Comparison of ENCODE assay signal across 18 cellular contexts in genomic region chr2:231308631-231309414, GRCh38.
DNase-seq lines count a peak whose midpoint lies in the region; ATAC-seq, FAIRE-seq and TF ChIP-seq lines count a peak whose summit lies in the region.
"Had no signal": no experiment of that assay in that cellular context is flagged by ENCODE, and none has a peak within 500 bp of the region (broad histone marks: within the 10 kb centered on the region; RNA-seq: fewer than 3 reads in every experiment).

No MANE protein-coding gene starts in this region.

- WGBS in K562 (ENCODE audit: insufficient coverage, low coverage, missing lambda C conversion rate) = 9% methylated on average over 16 of the region's 16 CpGs

- in situ Hi-C loops in ACHN (cut with HindIII; ENCODE audit: low pct_ligation_motif_present, low pct_unique_long_range_greater_than_20kb, low sequenced_read_pairs) (no loop called here), K562 (cut with MboI) (no loop called here)

- no peak for TF ChIP-seq CTCF in K562 (IDR thresholded peaks at IDR 0.05 in 2 of 3, conservative IDR thresholded peaks at IDR 0.05 in 1 of 3; ENCODE audit: insufficient read depth in 2 of 3, low read depth in 1 of 3, low read length in 3 of 3)

- H3K4me1 ChIP-seq in K562 (replicated peaks in 1 of 2; ENCODE audit: control insufficient read depth in 2 of 2, insufficient read depth in 2 of 2, low read length in 2 of 2) = no peaks in the 10 kb centered on the region
- H3K4me1 ChIP-seq: BLaER1, left ventricle myocardium inferior had no signal

- no peak overlapping the region for H3K4me2 ChIP-seq in K562 (ENCODE audit: insufficient read depth, low read length)
- H3K4me2 ChIP-seq: BLaER1, KMS-11 had no signal

- H3K27ac ChIP-seq in K562 (ENCODE audit: extremely low read depth, low read depth, low read length) = no peak overlapping the region
- H3K27ac ChIP-seq: BLaER1, KMS-11, left ventricle myocardium inferior, ovary had no signal

- no peak overlapping the region for H2AFZ ChIP-seq in K562 (ENCODE audit: low read depth, low read length)

- no peak overlapping the region for H3K4me3 ChIP-seq in K562
- H3K4me3 ChIP-seq: BLaER1, left ventricle myocardium inferior, ovary had no signal

- H3K9ac ChIP-seq in K562 (ENCODE audit: insufficient read depth in 1 of 2, low read depth in 2 of 2, low read length in 2 of 2) = no peak overlapping the region
- H3K9ac ChIP-seq: BLaER1, KMS-11 had no signal

- ATAC-seq in K562 (no peak), sciatic nerve (no peak)
- ATAC-seq: stimulated activated effector memory CD8-positive, alpha-beta T cell treated with anti-CD3 and anti-CD28 coated beads, Interleukin-12 subunit alpha, Interleukin-12 subunit beta, amount 100 ng/mL, for 72 hours had no signal

- H4K20me1 ChIP-seq in K562 (replicated peaks; ENCODE audit: control insufficient read depth, insufficient read depth, low read length) = no peaks in the 10 kb centered on the region
- H4K20me1 ChIP-seq: BLaER1 had no signal

- no peak for TF ChIP-seq EP300 in K562 (IDR thresholded peaks at IDR 0.05; ENCODE audit: low read length)

- no peak for FAIRE-seq in K562 (lab: Jason Lieb, UNC)
- FAIRE-seq: frontal cortex had no signal

- DNase-seq in ACHN (peak; percentile 85), HT-29 (ENCODE audit: low spot score) (peak; percentile 45), K562 (ENCODE audit: extremely low read depth in 1 of 4, low spot score in 3 of 4) (no peak), kidney glomerular epithelial cell (lab: John Stamatoyannopoulos, UW) (peak; percentile 71), activated gamma-delta T cell treated with Interleukin-2 at 50 U/mL for 16 hours (no peak), germinal center (ENCODE audit: low spot score) (no peak), sciatic nerve (ENCODE audit: low spot score) (no peak)
- DNase-seq in stimulated activated CD4-positive, alpha-beta T cell treated with anti-CD3 and anti-CD28 coated beads, Interleukin-4, amount 100 ng/mL, for 1 hour = no peak
- DNase-seq: GDM1; left ventricle myocardium inferior; NCI-H2171; Right ventricle myocardium superior; stimulated activated CD4-positive, alpha-beta T cell treated with anti-CD3 and anti-CD28 coated beads, Interleukin-1b, Interleukin-23, amount 100 ng/mL, for 48 hours had no signal

- TF ChIP-seq RAD21 in K562 (CRISPR knock-in tag; conservative IDR thresholded peaks at IDR 0.05 in 1 of 2, IDR thresholded peaks at IDR 0.05 in 1 of 2) = no peak

- no peaks in the 10 kb centered on the region for H3K9me3 ChIP-seq in K562 (replicated peaks; ENCODE audit: control insufficient read depth, insufficient read depth, low read depth, low read length)
- H3K9me3 ChIP-seq: BLaER1, left ventricle myocardium inferior, ovary had no signal

- H3K9me1 ChIP-seq in K562 (ENCODE audit: control insufficient read depth, insufficient read depth, low read length) = no peaks in the 10 kb centered on the region

- no peaks in the 10 kb centered on the region for H3K79me2 ChIP-seq in K562 (ENCODE audit: control insufficient read depth, insufficient read depth, low read length)

- no peaks in the 10 kb centered on the region for H3K36me3 ChIP-seq in K562 (ENCODE audit: control insufficient read depth, insufficient read depth, low read length)
- H3K36me3 ChIP-seq: BLaER1, left ventricle myocardium inferior, ovary had no signal

- H3K27me3 ChIP-seq in K562 (ENCODE audit: control insufficient read depth in 2 of 2, insufficient read depth in 2 of 2, low read length in 2 of 2) = peaks cover 9 to 27% of the 10 kb centered on the region in 2 experiments; a peak in 3 of 5 replicates
- H3K27me3 ChIP-seq: BLaER1, ovary had no signal

- TF ChIP-seq POLR2A in K562 (conservative IDR thresholded peaks at IDR 0.05) = no peak

- CTCF ChIA-PET in K562 (lab: Yijun Ruan, JAX; ENCODE audit: low intra/inter-chr PET ratio) = interaction anchor here (0.6 kb wide), 1 partner anchor 1724 kb away, joined by 3 read pairs; no protein-coding TSS in a partner anchor

- POLR2A ChIA-PET in K562 (lab: Yijun Ruan, JAX) = interaction anchor here (0.5 to 0.6 kb wide), 2 partner anchors 25 to 59 kb away, joined by 3 to 4 read pairs; no protein-coding TSS in a partner anchor

- intact Hi-C loops in K562 (cut with micrococcal nuclease) = no loop called here
- intact Hi-C loops in sciatic nerve (cut with DNase I) = no loop called here

- no TSS peak for BruUV-seq in K562 (replicated peaks; lab: Mats Ljungman, UMichigan)

TF ChIP-seq in K562, 482 proteins besides CTCF, POLR2A, EP300 and RAD21:
- TF ChIP-seq RFX1 (IDR thresholded peaks at IDR 0.05) = peak; percentile 36; the same call in 1 of the 2 replicates
- TF ChIP-seq HLTF (IDR thresholded peaks at IDR 0.05) = no peak
- no peak for TF ChIP-seq CEBPZ (IDR thresholded peaks at IDR 0.05; ENCODE audit: borderline replicate concordance, low read depth, low read length)
- no peak for TF ChIP-seq BRCA1 (IDR thresholded peaks at IDR 0.05)
- no peak for TF ChIP-seq BRCA1 (CRISPR knock-in tag; IDR thresholded peaks at IDR 0.05)
- no peak for TF ChIP-seq GTF2B (IDR thresholded peaks at IDR 0.05; ENCODE audit: extremely low read depth, insufficient read length)
- TF ChIP-seq ETV1 (tag; conservative IDR thresholded peaks at IDR 0.05; ENCODE audit: low read depth) = no peak
- no peak for TF ChIP-seq RBM22 (IDR thresholded peaks at IDR 0.05; ENCODE audit: low read depth, low read length, poor library complexity, severe bottlenecking)

Comparison
In these comparisons a context has a peak if more than half of its experiments do, and no peak if none do; other contexts are left out.
1. DNase-seq: peak in ACHN (single experiment), HT-29 (single experiment) and kidney glomerular epithelial cell (single experiment); none in K562 (0 of 4), activated gamma-delta T cell treated with Interleukin-2 at 50 U/mL for 16 hours (single experiment), germinal center (single experiment), stimulated activated CD4-positive, alpha-beta T cell treated with anti-CD3 and anti-CD28 coated beads, Interleukin-4, amount 100 ng/mL, for 1 hour (single experiment) and sciatic nerve (single experiment).